17 cellular contexts compared by ENCODE assay signal in genomic region chr19:12626958-12627357, GRCh38.
"Had no signal": no experiment of that assay in that cellular context is flagged by ENCODE, and none has a peak within 500 bp of the region (broad histone marks: within the 10 kb centered on the region; RNA-seq: fewer than 3 reads in every experiment).

No MANE protein-coding gene starts in this region.

- H3K27me3 ChIP-seq: colonic mucosa, heart right ventricle, pancreas, testis, tibial nerve had no signal

- H3K9me3 ChIP-seq: pancreas, testis had no signal

- H3K27ac Mint-ChIP-seq: progenitor cell of endocrine pancreas; stimulated activated naive CD8-positive, alpha-beta T cell treated with anti-CD3 and anti-CD28 coated beads, Interleukin-15, Interleukin-2, amounts not matched to agents 100 ng/mL and 50 ng/mL, for 24 hours had no signal

- DNase-seq: colonic mucosa; dermis blood vessel endothelial cell; heart right ventricle; islet precursor cell; mammary epithelial cell; naive thymus-derived CD4-positive, alpha-beta T cell; pancreas; right cardiac atrium; small intestine; stimulated activated CD4-positive, alpha-beta T cell treated with anti-CD3 and anti-CD28 coated beads, Interleukin-12 subunit alpha, Interleukin-12 subunit beta, amount 100 ng/mL, for 4 hours; testis had no signal

- H3K4me1 ChIP-seq: colonic mucosa, pancreas, testis had no signal

- H3K4me3 ChIP-seq: colonic mucosa, heart right ventricle, pancreas, testis, tibial nerve had no signal

- H3K27me3 Mint-ChIP-seq: naive thymus-derived CD4-positive, alpha-beta T cell; progenitor cell of endocrine pancreas; stimulated activated naive CD8-positive, alpha-beta T cell treated with anti-CD3 and anti-CD28 coated beads, Interleukin-15, Interleukin-2, amounts not matched to agents 100 ng/mL and 50 ng/mL, for 24 hours had no signal

- H3K27ac ChIP-seq: colonic mucosa, heart right ventricle, pancreas, testis, tibial nerve had no signal

- ATAC-seq: esophagus mucosa; heart right ventricle; left lobe of liver; naive thymus-derived CD4-positive, alpha-beta T cell; pancreas; right cardiac atrium had no signal

- H3K4me1 Mint-ChIP-seq: neural crest cell had no signal

- H3K4me3 Mint-ChIP-seq: naive thymus-derived CD4-positive, alpha-beta T cell; neural crest cell; stimulated activated naive CD8-positive, alpha-beta T cell treated with anti-CD3 and anti-CD28 coated beads, Interleukin-15, Interleukin-2, amounts not matched to agents 100 ng/mL and 50 ng/mL, for 24 hours had no signal
